Comparison of ENCODE assay signal across 8 cellular contexts in the genomic region with DNA sequence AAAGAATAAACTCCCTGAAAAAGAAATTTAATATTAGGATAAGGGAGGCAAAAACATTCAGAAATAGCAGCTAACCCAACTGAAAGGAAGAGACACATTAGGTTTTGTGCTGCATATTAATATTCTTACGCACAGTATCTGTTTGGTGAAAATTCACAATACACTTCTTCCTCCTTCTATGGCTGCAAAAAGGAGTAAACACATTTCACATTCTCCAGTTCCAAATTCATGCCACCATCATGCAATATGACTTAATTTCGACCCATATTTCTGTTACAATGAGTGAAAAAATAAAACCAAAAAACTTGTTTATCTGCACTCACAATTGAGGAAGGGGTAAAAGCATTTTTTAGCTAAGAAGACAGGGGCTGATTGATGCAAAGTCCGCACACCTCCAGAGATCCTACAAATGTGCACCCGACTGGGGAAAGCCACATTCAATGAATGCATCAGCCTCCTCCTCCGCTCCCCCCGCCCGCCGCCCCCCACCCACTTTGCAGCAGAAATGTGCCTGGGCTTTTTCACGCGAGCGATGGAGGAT. TPM values are rescaled to one million over a fixed set of nuclear protein-coding genes. Genes with fewer than 3 reads are reported as not detected.
A peak's percentile ranks its signal among the peaks of the same experiment; 100 is the strongest.
DNase-seq lines count a peak whose midpoint lies in the region; ATAC-seq and TF ChIP-seq lines count a peak whose summit lies in the region.

No MANE protein-coding gene starts in this region.

- 0 to 1% methylated on average over 11 of the region's 11 CpGs for WGBS in sigmoid colon, 2 donors

- H3K4me1 ChIP-seq in sigmoid colon, result peaks cover 0 to 47% (median 28%) of the 10 kb centered on the region in 4 donors

- peak overlapping the region; percentile 86 to 89 for H3K27ac Mint-ChIP-seq in T-cell

- no peak for ATAC-seq in activated T-cell treated with anti-CD3 and anti-CD28 coated beads, Interleukin-2, amount 50 U/mL, for 4 hours
- ATAC-seq in T-cell (replicated peaks in 1 of 4), result no peak
- ATAC-seq in GM19452 (IDR thresholded peaks at IDR 0.05; ENCODE audit: unreplicated experiment), result no peak

- TF ChIP-seq CTCF in fibroblast of mammary gland (conservative IDR thresholded peaks at IDR 0.05; ENCODE audit: control insufficient read depth, insufficient read depth, low read depth, low read length), result no peak
- TF ChIP-seq CTCF in sigmoid colon (IDR thresholded peaks at IDR 0.05), result no peak

- H3K9me3 ChIP-seq in sigmoid colon, result no peaks in the 10 kb centered on the region

- no peaks in the 10 kb centered on the region for H3K27me3 ChIP-seq in sigmoid colon

- no peaks in the 10 kb centered on the region for H3K36me3 ChIP-seq in sigmoid colon

- intact Hi-C loops in sigmoid colon (cut with DNase I), result loop anchor here (5.0 to 10.0 kb wide), 2 partner anchors 138 to 250 kb away; a partner anchor contains a TSS

- H3K9me3 Mint-ChIP-seq in activated T-cell treated with anti-CD3 and anti-CD28 coated beads, Interleukin-2, amount 50 U/mL, for 4 hours, result no peaks in the 10 kb centered on the region
- H3K9me3 Mint-ChIP-seq in T-cell, result no peaks in the 10 kb centered on the region

- peaks cover 9% of the 10 kb centered on the region for H3K36me3 Mint-ChIP-seq in activated T-cell treated with anti-CD3 and anti-CD28 coated beads, Interleukin-2, amount 50 U/mL, for 4 hours (ENCODE audit: insufficient read depth)
- peaks cover 10% of the 10 kb centered on the region for H3K36me3 Mint-ChIP-seq in T-cell

- H3K27ac ChIP-seq in sigmoid colon, result peak overlapping the region; percentile 87 to 93 (median 92)

- TF ChIP-seq EP300 in sigmoid colon (IDR thresholded peaks at IDR 0.05), result no peak

- H3K4me1 Mint-ChIP-seq in activated T-cell treated with anti-CD3 and anti-CD28 coated beads, Interleukin-2, amount 50 U/mL, for 4 hours (ENCODE audit: low read depth), result peaks cover 52% of the 10 kb centered on the region
- H3K4me1 Mint-ChIP-seq in T-cell, result peaks cover 43 to 57% (median 55%) of the 10 kb centered on the region in 3 donors

- H3K4me3 Mint-ChIP-seq in activated T-cell treated with anti-CD3 and anti-CD28 coated beads, Interleukin-2, amount 50 U/mL, for 4 hours, result peak overlapping the region; percentile 88
- peak overlapping the region; percentile 86 to 91 (median 89) for H3K4me3 Mint-ChIP-seq in T-cell

- CTCF ChIA-PET in T-cell (lab: Charles Lee), result interaction anchor here (0.6 to 0.7 kb wide), 2 partner anchors 38 to 911 kb away, joined by 4 to 5 read pairs; no protein-coding TSS in a partner anchor

- POLR2A ChIA-PET in T-cell (lab: Charles Lee), result interaction anchor here in 1 of 2 donors (0.6 kb wide), 1 partner anchor 62 kb away, joined by 7 read pairs; no protein-coding TSS in a partner anchor

- TF ChIP-seq POLR2A in sigmoid colon (IDR thresholded peaks at IDR 0.05), result no peak

- H3K4me3 ChIP-seq in fibroblast of mammary gland (ENCODE audit: control insufficient read depth, low read depth, low read length) (peak overlapping the region; percentile 79), sigmoid colon (peak overlapping the region; percentile 92 to 99 (median 98))

- H3K27me3 Mint-ChIP-seq in activated T-cell treated with anti-CD3 and anti-CD28 coated beads, Interleukin-2, amount 50 U/mL, for 4 hours (ENCODE audit: low read depth), result no peaks in the 10 kb centered on the region
- H3K27me3 Mint-ChIP-seq in T-cell, result no peaks in the 10 kb centered on the region

- DNase-seq in activated T-cell treated with anti-CD3 and anti-CD28 coated beads, Interleukin-2, amount 50 U/mL, for 4 hours, result no peak
- DNase-seq in activated T-cell treated with anti-CD3 and anti-CD28 coated beads for 4 hours, result no peak
- DNase-seq in T-cell, result no peak
- DNase-seq in fibroblast of mammary gland (ENCODE audit: low read depth), result peak; percentile 12
- DNase-seq in sigmoid colon, result no peak
- no peak for DNase-seq in GDM1 (lab: John Stamatoyannopoulos, UW)
- DNase-seq in putamen (ENCODE audit: low spot score), result no peak

RNA-seq across cellular contexts. Expression of a gene that starts 1.0 kb away (rescaled TPM):
- total RNA-seq in activated T-cell treated with anti-CD3 and anti-CD28 coated beads, Interleukin-2, amount 50 U/mL, for 4 hours, result 10 to 100 TPM; 15.3 to 17.5 (median 17.3) TPM
- total RNA-seq in T-cell (10 to 100 TPM; 23.3 to 30.4 (median 27.9) TPM), sigmoid colon (1 to 10 TPM; 6.7 to 9.1 (median 7.8) TPM)
- polyA plus RNA-seq in sigmoid colon, result 1 to 10 TPM in 1 of 3 donors, under 1 TPM in 2; 0.60 to 3.9 (median 0.92) TPM
